ENCODE assay signal across 9 cellular contexts in the genomic region with DNA sequence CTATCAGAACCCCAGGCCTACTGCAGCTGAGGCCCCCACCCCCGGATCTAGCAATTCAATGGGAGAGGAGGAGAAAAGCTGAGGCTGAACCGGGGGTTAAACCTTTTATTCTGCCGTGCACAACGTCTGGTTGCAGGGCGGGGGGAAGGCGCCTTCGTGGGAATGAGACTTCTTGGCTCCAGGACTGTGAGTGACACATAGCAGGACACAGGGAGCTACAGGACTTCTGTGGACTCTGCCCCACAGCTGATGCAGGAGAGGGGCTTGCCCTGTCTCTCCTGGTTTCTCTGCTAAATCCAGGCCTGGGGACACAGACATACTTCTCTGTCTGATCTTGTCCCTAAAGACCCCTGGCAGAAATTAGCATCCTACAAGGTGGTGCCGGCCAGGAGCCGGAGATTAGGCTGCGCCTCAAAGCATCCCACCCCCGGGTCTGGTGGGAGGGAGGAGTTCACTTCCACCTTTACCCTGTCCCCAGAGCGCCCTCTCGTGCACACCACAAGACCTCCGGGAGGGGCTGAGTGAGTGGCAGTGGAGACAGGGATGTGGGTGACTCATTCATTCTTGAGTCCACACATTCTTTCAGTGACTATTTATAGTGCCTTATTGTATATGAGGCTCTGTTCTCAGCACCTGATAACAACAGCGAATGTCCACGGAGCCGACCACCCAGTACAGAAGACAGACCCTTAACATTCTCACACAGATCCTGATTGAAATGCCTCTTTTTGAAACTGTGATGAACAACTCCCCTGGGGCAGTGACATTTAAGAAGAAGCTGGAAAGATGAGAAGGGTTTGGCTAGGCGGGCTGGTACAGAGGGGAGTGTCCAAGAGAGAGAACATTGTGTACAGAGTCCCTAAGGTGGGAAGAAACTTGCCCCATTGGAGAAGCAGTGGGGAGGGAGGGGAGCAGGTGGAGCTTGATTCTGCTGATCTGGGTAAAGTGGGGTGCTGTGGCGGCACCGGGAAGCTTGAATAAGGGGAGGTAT. TPM values are rescaled to one million over a fixed set of nuclear protein-coding genes. Genes with fewer than 3 reads are reported as not detected.
A peak's percentile ranks its signal among the peaks of the same experiment; 100 is the strongest.
DNase-seq lines count a peak whose midpoint lies in the region; ATAC-seq and TF ChIP-seq lines count a peak whose summit lies in the region.
"Had no signal": no experiment of that assay in that cellular context is flagged by ENCODE, and none has a peak within 500 bp of the region (broad histone marks: within the 10 kb centered on the region; RNA-seq: fewer than 3 reads in every experiment).

No MANE protein-coding gene starts in this region.

- H3K79me2 ChIP-seq in PC-9 (ENCODE audit: low read depth): no peaks in the 10 kb centered on the region

- peak overlapping the region; percentile 4; the same call in 1 of the 2 replicates for H3K4me3 ChIP-seq in PC-9
- peak overlapping the region; percentile 39 for H3K4me3 ChIP-seq in coronary artery

- no peaks in the 10 kb centered on the region for H4K20me1 ChIP-seq in PC-9 (ENCODE audit: insufficient read depth)

- no peaks in the 10 kb centered on the region for H3K27me3 ChIP-seq in PC-9 (ENCODE audit: insufficient read depth, low read depth)
- H3K27me3 ChIP-seq: neutrophil had no signal

- H3K27ac ChIP-seq in PC-9 (no peak overlapping the region), coronary artery (peak overlapping the region; percentile 19 to 82)
- H3K27ac ChIP-seq: neutrophil had no signal

- peaks cover 11% of the 10 kb centered on the region for H3K4me1 ChIP-seq in PC-9 (replicated peaks; ENCODE audit: insufficient read depth)

- H3K9me2 ChIP-seq in PC-9 (ENCODE audit: insufficient read depth): no peaks in the 10 kb centered on the region

- TF ChIP-seq CTCF in PC-9 (conservative IDR thresholded peaks at IDR 0.05): peak; percentile 69
- peak; percentile 13 for TF ChIP-seq CTCF in coronary artery (IDR thresholded peaks at IDR 0.05)

- DNase-seq in D341Med (ENCODE audit: low spot score) (peak; percentile 39), HCEC 1CT (peak; percentile 86), PC-9 (peak; percentile 83 to 88), coronary artery (ENCODE audit: low spot score) (peak; percentile 93), lung microvascular endothelial cell (ENCODE audit: low read depth in 2 of 2) (peak; percentile 70 to 95), NCI-H187 (lab: John Stamatoyannopoulos, UW) (no peak)

- no peaks in the 10 kb centered on the region for H3K36me3 ChIP-seq in PC-9 (ENCODE audit: low read depth)
- H3K36me3 ChIP-seq: neutrophil had no signal

- ATAC-seq in GM19467 (IDR thresholded peaks at IDR 0.05; ENCODE audit: unreplicated experiment) (no peak), HG02938 (IDR thresholded peaks at IDR 0.05; ENCODE audit: unreplicated experiment) (no peak)

- peak overlapping the region; percentile 46 for H3K4me2 ChIP-seq in PC-9

- no peaks in the 10 kb centered on the region for H3F3A ChIP-seq in PC-9 (ENCODE audit: insufficient read depth, low read depth)

- CTCF ChIA-PET in PC-9 (lab: Charles Lee): interaction anchor here (0.5 to 1.0 kb wide), 5 partner anchors 39 to 840 kb away, joined by 3 to 5 read pairs (median 3); a partner anchor contains a TSS

- POLR2A ChIA-PET in PC-9 (lab: Charles Lee; ENCODE audit: unreplicated experiment): no interaction called here

- H3K9me3 ChIP-seq in PC-9 (ENCODE audit: insufficient read depth, low read depth): no peaks in the 10 kb centered on the region
- H3K9me3 ChIP-seq: neutrophil had no signal

- intact Hi-C loops in PC-9 (cut with micrococcal nuclease; ENCODE audit: unreplicated experiment): loop anchor here (1.0 to 2.0 kb wide), 2 partner anchors 38 to 586 kb away; a partner anchor contains a TSS

- BruUV-seq in PC-9 (replicated peaks; lab: Mats Ljungman, UMichigan): no TSS peak

- H2AFZ ChIP-seq in PC-9: no peak overlapping the region

RNA-seq across cellular contexts. Expression of a gene that starts 38.9 kb away (rescaled TPM):
- total RNA-seq in PC-9 (2021): 2.0 and 2.4 TPM in 2 replicates
- total RNA-seq in lung microvascular endothelial cell: 5.2 and 15.9 TPM in 2 replicates

Comparison
In these comparisons a context has a peak if more than half of its experiments do, and no peak if none do; other contexts are left out.
1. DNase-seq: peak in D341Med (single experiment), HCEC 1CT (single experiment), PC-9 (2 of 2), coronary artery (single experiment) and lung microvascular endothelial cell (2 of 2); none in NCI-H187 (0 of 2).